34 cellular contexts compared by ENCODE assay signal in the genomic region with DNA sequence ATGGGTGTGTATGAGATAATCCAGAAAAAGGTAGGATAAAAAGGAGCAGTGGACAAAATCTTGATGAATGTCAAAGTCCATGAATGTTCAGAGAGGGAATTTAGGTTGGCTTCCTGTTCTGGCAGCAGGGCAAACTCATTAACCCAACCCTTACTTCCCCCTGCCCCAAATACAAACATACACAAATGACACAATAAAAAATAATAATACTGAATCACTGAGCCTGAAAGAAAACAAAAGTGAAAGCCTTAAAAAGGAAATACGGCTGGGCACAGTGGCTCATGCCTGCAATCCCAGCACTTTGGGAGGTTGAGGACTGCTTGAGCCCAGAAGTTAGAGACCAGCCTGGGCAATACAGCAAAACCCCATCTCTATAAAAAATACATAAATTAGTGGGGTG.
"Had no signal": no experiment of that assay in that cellular context is flagged by ENCODE, and none has a peak within 500 bp of the region (broad histone marks: within the 10 kb centered on the region; RNA-seq: fewer than 3 reads in every experiment).

No MANE protein-coding gene starts in this region.

- H3K27ac ChIP-seq: ascending aorta, cardiac muscle cell, PC-9, RWPE1, VCaP had no signal

- H3K27ac Mint-ChIP-seq: activated B cell treated with CpG ODN at 0.5 μM for 24 hours; activated CD4-positive, alpha-beta memory T cell treated with anti-CD3 and anti-CD28 coated beads, Interleukin-2, amount 10 ng/mL, durations not matched to agents 7 days and 5 days; activated CD8-positive, alpha-beta memory T cell treated with anti-CD3 and anti-CD28 coated beads, Interleukin-2, amount 10 ng/mL, durations not matched to agents 7 days and 5 days; activated naive CD8-positive, alpha-beta T cell treated with anti-CD3 and anti-CD28 coated beads for 36 hours had no signal

- H3K4me1 Mint-ChIP-seq: activated B cell treated with CpG ODN at 0.5 μM for 24 hours; activated CD4-positive, alpha-beta memory T cell treated with anti-CD3 and anti-CD28 coated beads, Interleukin-2, amount 10 ng/mL, durations not matched to agents 7 days and 5 days; activated CD8-positive, alpha-beta memory T cell treated with anti-CD3 and anti-CD28 coated beads, Interleukin-2, amount 10 ng/mL, durations not matched to agents 7 days and 5 days; activated naive CD8-positive, alpha-beta T cell treated with anti-CD3 and anti-CD28 coated beads for 36 hours; central memory CD8-positive, alpha-beta T cell had no signal

- H3K4me3 ChIP-seq: ascending aorta, cardiac muscle cell, PC-9 had no signal

- DNase-seq: activated B cell treated with CpG ODN at 0.5 μM for 24 hours; activated CD4-positive, alpha-beta memory T cell treated with anti-CD3 and anti-CD28 coated beads, Interleukin-2, amount 10 ng/mL, durations not matched to agents 7 days and 5 days; activated CD4-positive, alpha-beta T cell treated with anti-CD3 and anti-CD28 coated beads for 48 hours; activated CD4-positive, CD25-positive, alpha-beta regulatory T cell treated with anti-CD3 and anti-CD28 coated beads, Interleukin-2, amount 50 U/mL, for 72 hours; activated CD8-positive, alpha-beta memory T cell treated with anti-CD3 and anti-CD28 coated beads for 24 hours; activated CD8-positive, alpha-beta memory T cell treated with anti-CD3 and anti-CD28 coated beads, Interleukin-2, amount 10 ng/mL, durations not matched to agents 7 days and 5 days; activated CD8-positive, alpha-beta memory T cell treated with anti-CD3 and anti-CD28 coated beads, Interleukin-2, amount 50 U/mL, for 48 hours; activated effector memory CD4-positive, alpha-beta T cell treated with anti-CD3 and anti-CD28 coated beads, Interleukin-2, amount 50 U/mL, for 16 hours; activated naive CD4-positive, alpha-beta T cell; activated naive CD4-positive, alpha-beta T cell treated with anti-CD3 and anti-CD28 coated beads, Interleukin-2, amount 50 U/mL, for 16 hours; activated naive CD8-positive, alpha-beta T cell treated with anti-CD3 and anti-CD28 coated beads for 36 hours; activated T-cell treated with anti-CD3 and anti-CD28 coated beads, Interleukin-2, amount 50 U/mL, for 48 hours; amniotic stem cell; Karpas-422; KBM-7; NCI-H1105; NCI-H1417 treated with DMSO at 0.1 percent for 48 hours; NCI-H187 treated with DMSO at 0.1 percent for 48 hours; NCI-H2081; NCI-H345; NCI-H524 treated with DMSO at 0.1 percent for 48 hours; NK-92 treated with Interleukin-12 subunit alpha and Interleukin-12 subunit beta, amount 100 ng/mL, for 24 hours; PC-9; Right ventricle myocardium superior; SW 1271; T-helper 1 cell; T-helper 2 cell; T-helper 9 cell had no signal

- H3K36me3 ChIP-seq: ascending aorta, cardiac muscle cell had no signal

- FAIRE-seq: RCC 7860 had no signal

- H2AFZ ChIP-seq: PC-9 had no signal

- ATAC-seq: activated CD8-positive, alpha-beta memory T cell treated with anti-CD3 and anti-CD28 coated beads, Interleukin-2, amount 10 ng/mL, durations not matched to agents 7 days and 5 days had no signal

- H3K9me3 ChIP-seq: ascending aorta had no signal

- H3K27me3 ChIP-seq: ascending aorta, cardiac muscle cell had no signal

- H3K9me3 Mint-ChIP-seq: activated B cell treated with CpG ODN at 0.5 μM for 24 hours; activated CD4-positive, alpha-beta memory T cell treated with anti-CD3 and anti-CD28 coated beads, Interleukin-2, amount 10 ng/mL, durations not matched to agents 7 days and 5 days; central memory CD8-positive, alpha-beta T cell had no signal

- H3K4me2 ChIP-seq: PC-9 had no signal

- H3K36me3 Mint-ChIP-seq: activated CD8-positive, alpha-beta memory T cell treated with anti-CD3 and anti-CD28 coated beads, Interleukin-2, amount 10 ng/mL, durations not matched to agents 7 days and 5 days had no signal

- H3K4me3 Mint-ChIP-seq: activated B cell treated with CpG ODN at 0.5 μM for 24 hours; activated CD4-positive, alpha-beta memory T cell treated with anti-CD3 and anti-CD28 coated beads, Interleukin-2, amount 10 ng/mL, durations not matched to agents 7 days and 5 days; activated CD8-positive, alpha-beta memory T cell treated with anti-CD3 and anti-CD28 coated beads, Interleukin-2, amount 10 ng/mL, durations not matched to agents 7 days and 5 days; activated naive CD8-positive, alpha-beta T cell treated with anti-CD3 and anti-CD28 coated beads for 36 hours; central memory CD8-positive, alpha-beta T cell had no signal
